13 cellular contexts compared by ENCODE assay signal in genomic region chr3:18828637-18829036, GRCh38.
"Had no signal": no experiment of that assay in that cellular context is flagged by ENCODE, and none has a peak within 500 bp of the region (broad histone marks: within the 10 kb centered on the region; RNA-seq: fewer than 3 reads in every experiment).

No MANE protein-coding gene starts in this region.

- H3K4me1 ChIP-seq: stomach, suprapubic skin, testis, thyroid gland, tibial artery, tibial nerve, transverse colon, upper lobe of left lung, upper lobe of right lung, uterus, vagina had no signal

- H3K27ac ChIP-seq: stomach, suprapubic skin, testis, thoracic aorta, thyroid gland, tibial artery, tibial nerve, transverse colon, upper lobe of left lung, upper lobe of right lung, uterus, vagina had no signal

- H3K9me3 ChIP-seq: stomach, suprapubic skin, testis, thoracic aorta, thyroid gland, tibial artery, tibial nerve, transverse colon, upper lobe of left lung, upper lobe of right lung, uterus, vagina had no signal

- ATAC-seq: stimulated activated memory B cell treated with anti-CD40 and anti-IgM and Interleukin-4, amounts not matched to agents 10 μg/mL and 1 μg/mL and 100 μg/mL, for 72 hours; upper lobe of right lung had no signal

- H3K4me3 ChIP-seq: stomach, suprapubic skin, testis, thoracic aorta, thyroid gland, tibial artery, tibial nerve, transverse colon, upper lobe of left lung, upper lobe of right lung, uterus, vagina had no signal

- H3K36me3 ChIP-seq: stomach, suprapubic skin, thoracic aorta, thyroid gland, tibial artery, tibial nerve, transverse colon, upper lobe of left lung, upper lobe of right lung, uterus, vagina had no signal
